In the genomic region with DNA sequence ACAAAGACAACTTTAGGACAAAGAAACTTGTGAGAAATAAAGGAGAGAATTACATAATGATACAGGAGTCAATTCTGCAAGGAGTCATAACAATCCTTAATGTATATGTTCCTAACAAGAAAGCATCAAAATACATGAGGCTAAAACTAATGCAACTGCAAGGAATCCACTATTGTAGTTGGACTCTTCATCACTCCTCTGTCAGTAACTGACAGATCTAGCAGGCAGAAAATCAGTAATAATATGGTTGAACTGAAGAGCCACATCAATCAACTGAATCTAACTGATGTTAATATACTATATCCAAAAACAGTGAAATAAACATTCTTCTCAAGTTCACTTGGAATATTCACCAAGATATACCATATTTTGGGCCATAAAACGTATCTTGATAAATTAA, we compare ENCODE assay signal across 25 cellular contexts.
"Had no signal": no experiment of that assay in that cellular context is flagged by ENCODE, and none has a peak within 500 bp of the region (broad histone marks: within the 10 kb centered on the region; RNA-seq: fewer than 3 reads in every experiment).

No MANE protein-coding gene starts in this region.

- ATAC-seq: effector memory CD8-positive, alpha-beta T cell; esophagus mucosa; foreskin keratinocyte; gastrocnemius medialis; gastroesophageal sphincter; heart left ventricle; heart right ventricle had no signal

- H3K9me3 Mint-ChIP-seq: dendritic cell treated with granulocyte-macrophage colony-stimulating factor and Interleukin-4, amounts not matched to agents 40 ng/mL and 50 ng/mL, for 4 days had no signal

- H3K27me3 Mint-ChIP-seq: dendritic cell treated with granulocyte-macrophage colony-stimulating factor and Interleukin-4, amounts not matched to agents 40 ng/mL and 50 ng/mL, for 4 days; effector memory CD8-positive, alpha-beta T cell had no signal

- DNase-seq: colonic mucosa; cortex of kidney; dermis blood vessel endothelial cell; dorsolateral prefrontal cortex; effector CD4-positive, alpha-beta T cell; effector CD8-positive, alpha-beta T cell; effector memory CD4-positive, alpha-beta T cell; effector memory CD8-positive, alpha-beta T cell; endodermal cell; erythroblast; esophagus squamous epithelium; foreskin fibroblast; foreskin keratinocyte; foreskin melanocyte; gastrocnemius medialis; glutamatergic neuron; head of caudate nucleus; heart left ventricle; heart right ventricle had no signal

- H3K27ac ChIP-seq: colonic mucosa, coronary artery, dorsolateral prefrontal cortex, epithelial cell of prostate, esophagus muscularis mucosa, esophagus squamous epithelium, foreskin keratinocyte, gastrocnemius medialis, gastroesophageal sphincter, heart left ventricle, heart right ventricle had no signal

- H3K4me3 ChIP-seq: colonic mucosa, coronary artery, dorsolateral prefrontal cortex, esophagus muscularis mucosa, esophagus squamous epithelium, gastrocnemius medialis, gastroesophageal sphincter, heart left ventricle, heart right ventricle had no signal

- H3K36me3 ChIP-seq: colonic mucosa, esophagus muscularis mucosa, esophagus squamous epithelium, gastrocnemius medialis, gastroesophageal sphincter, heart left ventricle, heart right ventricle had no signal

- H3K9me3 ChIP-seq: colonic mucosa, esophagus squamous epithelium, gastrocnemius medialis had no signal

- H3K4me3 Mint-ChIP-seq: dendritic cell treated with granulocyte-macrophage colony-stimulating factor and Interleukin-4, amounts not matched to agents 40 ng/mL and 50 ng/mL, for 4 days; effector memory CD8-positive, alpha-beta T cell; endodermal cell had no signal

- H3K27ac Mint-ChIP-seq: dendritic cell treated with granulocyte-macrophage colony-stimulating factor and Interleukin-4, amounts not matched to agents 40 ng/mL and 50 ng/mL, for 4 days; effector memory CD8-positive, alpha-beta T cell; endodermal cell had no signal

- H3K27me3 ChIP-seq: colonic mucosa, dorsolateral prefrontal cortex, esophagus muscularis mucosa, esophagus squamous epithelium, foreskin keratinocyte, gastrocnemius medialis, gastroesophageal sphincter, heart left ventricle, heart right ventricle had no signal
